In the genomic region with DNA sequence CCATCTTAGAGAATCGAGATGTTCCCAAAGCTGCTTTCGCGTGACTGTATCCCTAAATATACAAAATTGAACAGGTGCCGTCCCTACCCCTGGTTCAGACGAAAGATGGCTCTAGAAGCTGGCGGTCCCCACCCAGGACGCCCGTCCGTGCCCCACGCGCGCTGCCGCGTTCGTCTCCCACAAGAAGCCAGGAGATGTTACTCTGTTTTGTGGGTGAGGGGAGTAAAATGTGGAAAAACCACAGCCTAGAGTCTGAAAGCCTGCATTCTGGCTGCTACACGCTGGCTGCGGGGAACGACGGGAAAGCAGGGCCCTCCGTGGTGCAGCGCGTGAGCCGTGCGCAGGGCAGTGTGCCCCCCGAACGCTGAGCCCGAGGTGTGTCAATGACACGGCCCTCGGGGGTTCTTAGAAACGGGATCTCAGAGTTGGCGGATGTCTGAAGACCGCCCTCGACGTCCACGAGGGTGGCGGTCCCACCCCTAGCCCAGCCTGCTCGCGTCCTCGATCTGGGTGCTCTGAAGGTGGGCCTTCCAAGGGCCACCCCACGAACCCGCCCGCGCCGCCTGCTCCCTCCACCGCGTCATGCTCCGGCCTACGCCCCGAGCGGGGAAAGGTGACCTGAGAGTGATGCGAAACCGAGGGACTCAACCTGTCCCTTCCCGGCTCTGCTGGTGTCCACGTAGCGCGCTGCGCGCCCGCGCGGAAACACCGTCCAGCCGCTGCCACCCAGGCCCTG, we compare ENCODE assay signal across 20 cellular contexts.
A peak's percentile ranks its signal among the peaks of the same experiment; 100 is the strongest.
DNase-seq lines count a peak whose midpoint lies in the region; ATAC-seq and TF ChIP-seq lines count a peak whose summit lies in the region.
"Had no signal": no experiment of that assay in that cellular context is flagged by ENCODE, and none has a peak within 500 bp of the region (broad histone marks: within the 10 kb centered on the region; RNA-seq: fewer than 3 reads in every experiment).

No MANE protein-coding gene starts in this region.

- peaks cover 9% of the 10 kb centered on the region for H3K27me3 Mint-ChIP-seq in stimulated activated memory B cell treated with anti-CD40 and anti-IgM and Interleukin-4, amounts not matched to agents 10 μg/mL and 1 μg/mL and 100 μg/mL, for 72 hours
- H3K27me3 Mint-ChIP-seq: CD4-positive, CD25-positive, alpha-beta regulatory T cell had no signal

- H3K27ac Mint-ChIP-seq in stimulated activated memory B cell treated with anti-CD40 and anti-IgM and Interleukin-4, amounts not matched to agents 10 μg/mL and 1 μg/mL and 100 μg/mL, for 72 hours: no peak overlapping the region
- H3K27ac Mint-ChIP-seq: CD4-positive, CD25-positive, alpha-beta regulatory T cell had no signal

- H3K4me3 ChIP-seq in RWPE2 (ENCODE audit: severe bottlenecking) (no peak overlapping the region), dorsolateral prefrontal cortex (no peak overlapping the region)
- H3K4me3 ChIP-seq: K562, MG63, PC-9 had no signal

- peaks cover 9% of the 10 kb centered on the region for H3K9me3 Mint-ChIP-seq in stimulated activated memory B cell treated with anti-CD40 and anti-IgM and Interleukin-4, amounts not matched to agents 10 μg/mL and 1 μg/mL and 100 μg/mL, for 72 hours

- H3K9me3 ChIP-seq in RWPE2 (ENCODE audit: severe bottlenecking): peaks cover 3% of the 10 kb centered on the region
- H3K9me3 ChIP-seq: MG63 had no signal

- no peak overlapping the region for H3K27ac ChIP-seq in RWPE2 (ENCODE audit: poor library complexity, severe bottlenecking)
- peak overlapping the region in 32 of 59 donors; percentile 9 to 89 (median 50) for H3K27ac ChIP-seq in dorsolateral prefrontal cortex
- H3K27ac ChIP-seq: PC-9 had no signal

- ATAC-seq in RWPE2 (ENCODE audit: low read depth) (no peak; the same call in 2 of the 3 replicates), HG03432 (IDR thresholded peaks at IDR 0.05; ENCODE audit: unreplicated experiment) (no peak)
- ATAC-seq in stimulated activated memory B cell treated with anti-CD40 and anti-IgM and Interleukin-4, amounts not matched to agents 10 μg/mL and 1 μg/mL and 100 μg/mL, for 72 hours: peak; percentile 50
- ATAC-seq: HepG2, K562 had no signal

- no peak overlapping the region for H3K4me3 Mint-ChIP-seq in stimulated activated memory B cell treated with anti-CD40 and anti-IgM and Interleukin-4, amounts not matched to agents 10 μg/mL and 1 μg/mL and 100 μg/mL, for 72 hours
- H3K4me3 Mint-ChIP-seq: CD4-positive, CD25-positive, alpha-beta regulatory T cell had no signal

- H3K36me3 ChIP-seq in RWPE2 (ENCODE audit: low read depth): no peaks in the 10 kb centered on the region
- H3K36me3 ChIP-seq: MG63 had no signal

- H3K27me3 ChIP-seq in RWPE2 (ENCODE audit: insufficient read depth, poor library complexity, severe bottlenecking) (no peaks in the 10 kb centered on the region), dorsolateral prefrontal cortex (no peaks in the 10 kb centered on the region)
- H3K27me3 ChIP-seq: MG63 had no signal

- TF ChIP-seq CTCF in RWPE2 (IDR thresholded peaks at IDR 0.05; ENCODE audit: poor library complexity, severe bottlenecking) (no peak), dorsolateral prefrontal cortex (IDR thresholded peaks at IDR 0.05 in 54 of 56, conservative IDR thresholded peaks at IDR 0.05 in 2 of 56; ENCODE audit: low read depth in 1 of 56, partially characterized antibody in 56 of 56) (no peak)

- H3K4me1 Mint-ChIP-seq in stimulated activated memory B cell treated with anti-CD40 and anti-IgM and Interleukin-4, amounts not matched to agents 10 μg/mL and 1 μg/mL and 100 μg/mL, for 72 hours: no peaks in the 10 kb centered on the region
- H3K4me1 Mint-ChIP-seq: CD4-positive, CD25-positive, alpha-beta regulatory T cell had no signal

- no peaks in the 10 kb centered on the region for H3K36me3 Mint-ChIP-seq in stimulated activated memory B cell treated with anti-CD40 and anti-IgM and Interleukin-4, amounts not matched to agents 10 μg/mL and 1 μg/mL and 100 μg/mL, for 72 hours
- H3K36me3 Mint-ChIP-seq: CD4-positive, CD25-positive, alpha-beta regulatory T cell had no signal

- intact Hi-C loops in dorsolateral prefrontal cortex (cut with DNase I): no loop called here

- peaks cover 2% of the 10 kb centered on the region for H3K4me1 ChIP-seq in RWPE2 (ENCODE audit: insufficient read depth, poor library complexity, severe bottlenecking)

- DNase-seq in RWPE2 (ENCODE audit: low spot score) (peak; percentile 67), dorsolateral prefrontal cortex (no peak), mesenteric fat pad (ENCODE audit: low spot score) (peak; percentile 88), SW 1271 (lab: John Stamatoyannopoulos, UW) (no peak), NCI-H1417 treated with DMSO at 0.1 percent for 48 hours (lab: John Stamatoyannopoulos, UW) (no peak)
- DNase-seq: CD4-positive, CD25-positive, alpha-beta regulatory T cell; DMS79; MG63; NCI-H1417; NCI-H1930; NCI-H226; NCI-H510A treated with DMSO at 0.1 percent for 48 hours; NCI-H748 treated with DMSO at 0.1 percent for 48 hours; PC-9; RPMI8226; SHP77 treated with DMSO at 0.1 percent for 48 hours had no signal

Comparison
In these comparisons a context has a peak if more than half of its experiments do, and no peak if none do; other contexts are left out.
1. DNase-seq: peak in RWPE2 (single experiment) and mesenteric fat pad (single experiment); none in dorsolateral prefrontal cortex (0 of 10), SW 1271 (0 of 2) and NCI-H1417 treated with DMSO at 0.1 percent for 48 hours (single experiment).